ENCODE assay signal across 12 cellular contexts in the genomic region with DNA sequence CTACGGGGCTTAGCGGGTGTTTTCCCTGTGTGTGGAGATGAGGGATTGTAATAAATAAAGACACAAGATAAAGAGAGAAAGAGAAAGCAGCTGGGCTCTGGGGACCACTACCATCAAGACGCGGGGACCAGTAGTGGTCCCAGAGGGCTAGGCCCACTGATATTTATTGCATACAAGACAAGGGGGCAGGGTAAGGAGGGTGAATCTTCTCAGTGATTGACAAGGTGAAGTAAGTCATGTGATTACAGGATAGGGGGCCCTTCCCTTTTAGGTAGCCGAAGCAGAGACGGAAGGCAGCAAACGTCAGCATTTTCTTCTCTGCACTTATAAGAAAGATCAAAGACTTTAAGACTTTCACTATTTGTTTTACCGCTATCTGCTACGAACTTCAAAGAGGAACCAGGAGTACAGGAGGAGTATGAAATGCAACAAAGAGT. TPM values are rescaled to one million over a fixed set of nuclear protein-coding genes. Genes with fewer than 3 reads are reported as not detected.
A peak's percentile ranks its signal among the peaks of the same experiment; 100 is the strongest.
DNase-seq lines count a peak whose midpoint lies in the region; ATAC-seq and TF ChIP-seq lines count a peak whose summit lies in the region.
"Had no signal": no experiment of that assay in that cellular context is flagged by ENCODE, and none has a peak within 500 bp of the region (broad histone marks: within the 10 kb centered on the region; RNA-seq: fewer than 3 reads in every experiment).

No MANE protein-coding gene starts in this region.

- peaks cover 11 to 14% (median 12%) of the 10 kb centered on the region in 3 donors for H3K4me1 Mint-ChIP-seq in T-cell
- H3K4me1 Mint-ChIP-seq in type B pancreatic cell (ENCODE audit: unreplicated experiment), result peaks cover 15% of the 10 kb centered on the region

- H3K4me3 ChIP-seq in H7 (ENCODE audit: insufficient read depth, low read depth, low read length), result no peak overlapping the region
- H3K4me3 ChIP-seq: pancreas had no signal

- no peaks in the 10 kb centered on the region for H3K27me3 ChIP-seq in H7 (ENCODE audit: control insufficient read depth, insufficient read depth, low read length)
- H3K27me3 ChIP-seq: pancreas had no signal

- no peak for TF ChIP-seq CTCF in type B pancreatic cell (conservative IDR thresholded peaks at IDR 0.05)

- no peaks in the 10 kb centered on the region for H3K27me3 Mint-ChIP-seq in T-cell
- no peaks in the 10 kb centered on the region for H3K27me3 Mint-ChIP-seq in type B pancreatic cell

- DNase-seq in stimulated activated CD4-positive, alpha-beta T cell treated with anti-CD3 and anti-CD28 coated beads, Interleukin-1b, Interleukin-23, amount 100 ng/mL, for 48 hours, result peak; percentile 43
- no peak for DNase-seq in stimulated activated CD4-positive, alpha-beta T cell treated with anti-CD3 and anti-CD28 coated beads, Interleukin-4, amount 100 ng/mL, for 1 hour
- DNase-seq in T-cell (peak in 19 of 34 experiments; percentile 14 to 44 (median 24)), type B pancreatic cell (ENCODE audit: extremely low spot score, unreplicated experiment) (no peak), iPS-NIHi7 (ENCODE audit: extremely low spot score) (no peak), H7 (no peak), NCI-H2196 (lab: John Stamatoyannopoulos, UW; ENCODE audit: unreplicated experiment) (no peak)
- DNase-seq in central memory CD4-positive, alpha-beta T cell, result peak; percentile 66
- DNase-seq: AML-193, NCI-H1436 treated with DMSO at 0.1 percent for 48 hours had no signal

- peak overlapping the region; percentile 18 to 67 (median 56) for H3K4me3 Mint-ChIP-seq in T-cell
- peak overlapping the region; percentile 8 for H3K4me3 Mint-ChIP-seq in type B pancreatic cell

- H3K9me3 Mint-ChIP-seq in T-cell, result no peaks in the 10 kb centered on the region
- no peaks in the 10 kb centered on the region for H3K9me3 Mint-ChIP-seq in type B pancreatic cell

- POLR2A ChIA-PET in T-cell (lab: Charles Lee), result interaction anchor here in 1 of 2 donors (0.5 kb wide), 1 partner anchor 53 kb away, joined by 6 read pairs; no protein-coding TSS in a partner anchor

- H3K36me3 Mint-ChIP-seq in T-cell, result no peaks in the 10 kb centered on the region
- H3K36me3 Mint-ChIP-seq in type B pancreatic cell, result no peaks in the 10 kb centered on the region

- no peaks in the 10 kb centered on the region for H3K36me3 ChIP-seq in H7 (replicated peaks; ENCODE audit: control insufficient read depth, insufficient read depth, low read length)
- H3K36me3 ChIP-seq: pancreas had no signal

- ATAC-seq in T-cell (replicated peaks in 1 of 4), result peak in 2 of 4 experiments; percentile 21 to 35

- peak overlapping the region; percentile 23 to 72 for H3K27ac Mint-ChIP-seq in T-cell
- peak overlapping the region; percentile 63 for H3K27ac Mint-ChIP-seq in type B pancreatic cell

- CTCF ChIA-PET in T-cell (lab: Charles Lee), result interaction anchor here in 1 of 2 donors (0.6 kb wide), 1 partner anchor 124 kb away, joined by 5 read pairs; no protein-coding TSS in a partner anchor

RNA-seq across cellular contexts. Expression of gene GAL3ST2, which starts 4.5 kb away (rescaled TPM):
- total RNA-seq in T-cell (1 to 10 TPM in 1 of 5 donors, under 1 TPM in 1, not detected in 3; 0.80 to 1.4 TPM), type B pancreatic cell (ENCODE audit: low replicate concordance) (0.19 and 0.29 TPM in 2 replicates)
- 0.14 TPM in 1 of 2 replicates, not detected in the other for total RNA-seq in H7 (2014; rRNA removed; shearing (Covaris generic))
- total RNA-seq: epithelial cell of proximal tubule, pancreas had no signal

RNA-seq across cellular contexts. Expression of gene NEU4, which starts 36.9 kb away (rescaled TPM):
- total RNA-seq in T-cell (1 to 10 TPM in 2 of 5 donors, under 1 TPM in 1, not detected in 2; 0.26 to 1.6 (median 1.4) TPM), type B pancreatic cell (ENCODE audit: low replicate concordance) (0.19 and 0.51 TPM in 2 replicates)
- total RNA-seq in H7 (2014; rRNA removed; shearing (Covaris generic)), result 0.41 TPM in 1 of 2 replicates, not detected in the other
- total RNA-seq: epithelial cell of proximal tubule, pancreas had no signal

RNA-seq across cellular contexts. Expression of gene D2HGDH, which starts 37.7 kb away (rescaled TPM):
- total RNA-seq in T-cell (10 to 100 TPM; 48.6 to 58.3 (median 54.0) TPM), type B pancreatic cell (ENCODE audit: low replicate concordance) (17.3 and 36.0 TPM in 2 replicates)
- total RNA-seq in H7 (2014; rRNA removed; shearing (Covaris generic)), result 23.5 and 26.3 TPM in 2 replicates

Comparison
In these comparisons a context has a peak if more than half of its experiments do, and no peak if none do; other contexts are left out.
1. DNase-seq: peak in stimulated activated CD4-positive, alpha-beta T cell treated with anti-CD3 and anti-CD28 coated beads, Interleukin-1b, Interleukin-23, amount 100 ng/mL, for 48 hours (single experiment), T-cell (19 of 34) and central memory CD4-positive, alpha-beta T cell (single experiment); none in stimulated activated CD4-positive, alpha-beta T cell treated with anti-CD3 and anti-CD28 coated beads, Interleukin-4, amount 100 ng/mL, for 1 hour (single experiment), type B pancreatic cell (single experiment), iPS-NIHi7 (single experiment), H7 (single experiment) and NCI-H2196 (single experiment).